ENCODE assay signal across 21 cellular contexts in genomic region chr1:226491093-226491850, GRCh38. TPM values are rescaled to one million over a fixed set of nuclear protein-coding genes. Genes with fewer than 3 reads are reported as not detected.
A peak's percentile ranks its signal among the peaks of the same experiment; 100 is the strongest.
DNase-seq lines count a peak whose midpoint lies in the region; ATAC-seq, FAIRE-seq and TF ChIP-seq lines count a peak whose summit lies in the region.
"Had no signal": no experiment of that assay in that cellular context is flagged by ENCODE, and none has a peak within 500 bp of the region (broad histone marks: within the 10 kb centered on the region; RNA-seq: fewer than 3 reads in every experiment).

No MANE protein-coding gene starts in this region.

- H3K4me1 Mint-ChIP-seq in activated T-cell treated with anti-CD3 and anti-CD28 coated beads, Interleukin-2, amount 50 U/mL, for 72 hours (ENCODE audit: low read depth), result peaks cover 24% of the 10 kb centered on the region

- no peak for FAIRE-seq in kidney (lab: Jason Lieb, UNC)
- FAIRE-seq: GM12878 had no signal

- no peaks in the 10 kb centered on the region for H3K9me3 Mint-ChIP-seq in activated T-cell treated with anti-CD3 and anti-CD28 coated beads, Interleukin-2, amount 50 U/mL, for 72 hours
- H3K9me3 Mint-ChIP-seq: CD4-positive, alpha-beta T cell had no signal

- no peaks in the 10 kb centered on the region for H3K36me3 Mint-ChIP-seq in activated T-cell treated with anti-CD3 and anti-CD28 coated beads, Interleukin-2, amount 50 U/mL, for 72 hours (ENCODE audit: insufficient read depth in 2 of 2)

- H3K9me3 ChIP-seq in BLaER1 treated with 17β-estradiol and CSF1 and Interleukin-3, amounts not matched to agents 10 nM and 100 nM (replicated peaks in 1 of 11), result no peaks in the 10 kb centered on the region
- no peaks in the 10 kb centered on the region for H3K9me3 ChIP-seq in ES-I3 (ENCODE audit: control insufficient read depth, insufficient read depth, low read length)
- no peaks in the 10 kb centered on the region for H3K9me3 ChIP-seq in kidney (ENCODE audit: control insufficient read depth in 1 of 2, low read length in 2 of 2)
- H3K9me3 ChIP-seq: BE2C, Caco-2 had no signal

- H3K27me3 Mint-ChIP-seq in activated T-cell treated with anti-CD3 and anti-CD28 coated beads, Interleukin-2, amount 50 U/mL, for 72 hours (ENCODE audit: low read depth), result peaks cover 11% of the 10 kb centered on the region

- H3K4me1 ChIP-seq in BLaER1 treated with 17β-estradiol and CSF1 and Interleukin-3, amounts not matched to agents 10 nM and 100 nM, result peaks cover 0 to 20% (median 13%) of the 10 kb centered on the region in 10 experiments; a peak in 12 of 20 replicates
- H3K4me1 ChIP-seq in ES-I3 (ENCODE audit: insufficient read depth, low read length) (0 out of 2 replicates have a peak, but pooled peaks cover 3% of the 10 kb centered on the region), kidney (ENCODE audit: control insufficient read depth in 1 of 2, insufficient read depth in 1 of 2, low read depth in 1 of 2, low read length in 2 of 2) (no peaks in the 10 kb centered on the region)
- H3K4me1 ChIP-seq: BE2C had no signal

- H3K27ac Mint-ChIP-seq in activated T-cell treated with anti-CD3 and anti-CD28 coated beads, Interleukin-2, amount 50 U/mL, for 72 hours, result no peak overlapping the region
- H3K27ac Mint-ChIP-seq: CD4-positive, alpha-beta T cell had no signal

- ATAC-seq in activated T-cell treated with anti-CD3 and anti-CD28 coated beads, Interleukin-2, amount 50 U/mL, for 72 hours (replicated peaks in 1 of 2), result no peak
- no peak for ATAC-seq in GM19023 (IDR thresholded peaks at IDR 0.05; ENCODE audit: unreplicated experiment)
- ATAC-seq: GM12878, PC-3 had no signal

- no peaks in the 10 kb centered on the region for H3K36me3 ChIP-seq in BLaER1 treated with 17β-estradiol and CSF1 and Interleukin-3, amounts not matched to agents 10 nM and 100 nM
- H3K36me3 ChIP-seq in ES-I3 (ENCODE audit: insufficient read depth, low read length) (no peaks in the 10 kb centered on the region), kidney (ENCODE audit: control insufficient read depth in 1 of 2, insufficient read depth in 2 of 2, low read length in 2 of 2) (no peaks in the 10 kb centered on the region)
- H3K36me3 ChIP-seq: BE2C had no signal

- H3K27me3 ChIP-seq in BLaER1 treated with 17β-estradiol and CSF1 and Interleukin-3, amounts not matched to agents 10 nM and 100 nM, result no peaks in the 10 kb centered on the region

- intact Hi-C loops in kidney (cut with DNase I), result no loop called here

- DNase-seq in NAMALWA (ENCODE audit: low spot score) (peak; percentile 60), germinal center (ENCODE audit: low spot score) (peak; percentile 15), kidney (no peak), T-helper 2 cell (no peak)
- no peak for DNase-seq in activated T-cell treated with anti-CD3 and anti-CD28 coated beads, Interleukin-2, amount 50 U/mL, for 72 hours
- DNase-seq: BE2C; Caco-2; CD4-positive, alpha-beta T cell; GOT3; KBM-7; NCI-H1694; NCI-H2081 treated with DMSO at 0.1 percent for 48 hours; NCI-H446; PC-3; Right ventricle myocardium superior had no signal

- no peak overlapping the region for H3K4me3 ChIP-seq in BLaER1 treated with 17β-estradiol and CSF1 and Interleukin-3, amounts not matched to agents 10 nM and 100 nM
- H3K4me3 ChIP-seq in kidney (ENCODE audit: low read length in 2 of 2), result no peak overlapping the region
- H3K4me3 ChIP-seq: GM12878 had no signal

- no peak overlapping the region for H3K4me3 Mint-ChIP-seq in activated T-cell treated with anti-CD3 and anti-CD28 coated beads, Interleukin-2, amount 50 U/mL, for 72 hours
- H3K4me3 Mint-ChIP-seq: CD4-positive, alpha-beta T cell had no signal

- H3K4me2 ChIP-seq in BLaER1 treated with 17β-estradiol and CSF1 and Interleukin-3, amounts not matched to agents 10 nM and 100 nM, result peak overlapping the region in 7 of 11 experiments; percentile 13 to 61 (median 43); a peak in 11 of 22 replicates

- TF ChIP-seq CTCF in kidney (IDR thresholded peaks at IDR 0.05; ENCODE audit: borderline replicate concordance, extremely low read depth, insufficient read depth), result no peak

- H3K27ac ChIP-seq in BLaER1 treated with 17β-estradiol and CSF1 and Interleukin-3, amounts not matched to agents 10 nM and 100 nM, result no peak overlapping the region
- H3K27ac ChIP-seq in kidney (ENCODE audit: low read depth in 2 of 2, low read length in 2 of 2), result no peak overlapping the region

- H4K20me1 ChIP-seq in BLaER1 treated with 17β-estradiol and CSF1 and Interleukin-3, amounts not matched to agents 10 nM and 100 nM, result no peaks in the 10 kb centered on the region

- H3K9ac ChIP-seq in BLaER1 treated with 17β-estradiol and CSF1 and Interleukin-3, amounts not matched to agents 10 nM and 100 nM, result no peak overlapping the region
- H3K9ac ChIP-seq in ES-I3 (ENCODE audit: low read depth, low read length), result peak overlapping the region; percentile 3; the same call in 1 of the 2 replicates
- no peak overlapping the region for H3K9ac ChIP-seq in kidney (ENCODE audit: low read length in 2 of 2)

RNA-seq across cellular contexts. Expression of gene STUM, which starts 57.3 kb away (rescaled TPM):
- 1.6 TPM for total RNA-seq in kidney
- polyA plus RNA-seq in kidney (ENCODE audit: insufficient read depth, low read depth, low replicate concordance), result 1.9 TPM
- total RNA-seq in activated T-cell treated with anti-CD3 and anti-CD28 coated beads, Interleukin-2, amount 50 U/mL, for 72 hours, result not detected
- total RNA-seq: CD4-positive, alpha-beta T cell; HT1080; RPMI7951 had no signal

Comparison
In these comparisons a context has a peak if more than half of its experiments do, and no peak if none do; other contexts are left out.
1. DNase-seq: peak in NAMALWA (single experiment) and germinal center (single experiment); none in kidney (single experiment), activated T-cell treated with anti-CD3 and anti-CD28 coated beads, Interleukin-2, amount 50 U/mL, for 72 hours (0 of 2) and T-helper 2 cell (0 of 5).